ENCODE assay signal across 2 cellular contexts in the genomic region with DNA sequence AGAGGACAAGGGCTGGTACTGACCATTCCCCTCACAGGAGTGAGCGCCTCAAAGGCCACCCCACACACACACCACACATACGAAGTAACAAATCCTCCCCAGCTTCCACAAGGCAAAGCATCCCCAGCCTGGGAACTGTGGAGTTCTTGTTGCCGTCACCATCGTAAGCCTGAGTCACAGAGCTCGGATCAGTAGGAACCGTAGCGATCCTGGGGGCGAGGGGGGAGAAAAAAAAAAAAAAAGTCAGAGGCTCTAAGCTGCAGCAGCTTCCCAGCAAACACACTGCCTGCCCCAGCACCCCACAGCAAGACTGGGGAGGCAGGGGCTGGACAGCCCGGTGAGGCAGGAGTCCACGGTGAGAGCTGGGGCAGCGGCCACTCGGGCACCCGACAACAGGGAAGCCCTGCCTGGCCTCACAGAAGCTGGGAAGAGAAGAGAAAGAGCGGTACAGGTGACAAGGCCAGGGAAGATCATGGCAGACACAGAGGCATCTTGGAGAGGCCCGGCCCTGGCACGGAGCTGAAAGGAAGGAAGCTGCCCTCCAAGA.
TF ChIP-seq lines count a peak whose summit lies in the region.

No MANE protein-coding gene starts in this region.

TF ChIP-seq in GM12891, 5 proteins besides CTCF, POLR2A, EP300 and RAD21:
- TF ChIP-seq PAX5 (IDR thresholded peaks at IDR 0.05; ENCODE audit: insufficient read depth, low read length, severe bottlenecking) (no peak), TAF1 (IDR thresholded peaks at IDR 0.05; ENCODE audit: low read depth, low read length) (no peak), POLR2AphosphoS5 (IDR thresholded peaks at IDR 0.05; ENCODE audit: low read depth, low read length) (no peak), POU2F2 (IDR thresholded peaks at IDR 0.05; ENCODE audit: low read depth, low read length) (no peak), SPI1 (IDR thresholded peaks at IDR 0.05; ENCODE audit: low read depth, low read length) (no peak)

TF ChIP-seq in K562, 482 proteins besides CTCF, POLR2A, EP300 and RAD21:
- TF ChIP-seq SMARCA4 (IDR thresholded peaks at IDR 0.05) (no peak), POLR2G (IDR thresholded peaks at IDR 0.05; ENCODE audit: low read depth, low read length) (peak; percentile 53), RBFOX2 (IDR thresholded peaks at IDR 0.05; ENCODE audit: low read depth, low read length) (peak; percentile 44)
